In genomic region chr15:84818221-84819131, GRCh38 we compare ENCODE assay signal across 7 cellular contexts. TPM values are rescaled to one million over a fixed set of nuclear protein-coding genes. Genes with fewer than 3 reads are reported as not detected.
DNase-seq lines count a peak whose midpoint lies in the region; ATAC-seq lines count a peak whose summit lies in the region.

No MANE protein-coding gene starts in this region.

- no peaks in the 10 kb centered on the region for H3K9me3 Mint-ChIP-seq in stimulated activated naive B cell treated with anti-CD40 and anti-IgM and Interleukin-4, amounts not matched to agents 10 μg/mL and 1 μg/mL and 100 μg/mL, for 72 hours
- no peaks in the 10 kb centered on the region for H3K9me3 Mint-ChIP-seq in activated naive CD4-positive, alpha-beta T cell treated with anti-CD3 and anti-CD28 coated beads, Interleukin-2, amount 50 U/mL, for 72 hours

- peak overlapping the region; percentile 21 for H3K27ac ChIP-seq in KOPT-K1 (ENCODE audit: low read depth, low read length, poor library complexity, severe bottlenecking)
- H3K27ac ChIP-seq in angular gyrus (ENCODE audit: low read depth, low read length): peak overlapping the region; percentile 34

- no peaks in the 10 kb centered on the region for H3K9me3 ChIP-seq in KOPT-K1 (ENCODE audit: insufficient read depth, low read length, poor library complexity, severe bottlenecking)

- H3K36me3 Mint-ChIP-seq in stimulated activated naive B cell treated with anti-CD40 and anti-IgM and Interleukin-4, amounts not matched to agents 10 μg/mL and 1 μg/mL and 100 μg/mL, for 72 hours: peaks cover 0 to 7% of the 10 kb centered on the region in 2 donors
- no peaks in the 10 kb centered on the region for H3K36me3 Mint-ChIP-seq in activated naive CD4-positive, alpha-beta T cell treated with anti-CD3 and anti-CD28 coated beads, Interleukin-2, amount 50 U/mL, for 72 hours

- no peak overlapping the region for H3K4me3 Mint-ChIP-seq in stimulated activated naive B cell treated with anti-CD40 and anti-IgM and Interleukin-4, amounts not matched to agents 10 μg/mL and 1 μg/mL and 100 μg/mL, for 72 hours

- DNase-seq in iPS-NIHi7 (ENCODE audit: extremely low spot score): peak; percentile 72
- no peak for DNase-seq in stimulated activated naive B cell treated with anti-CD40 and anti-IgM and Interleukin-4, amounts not matched to agents 10 μg/mL and 1 μg/mL and 100 μg/mL, for 72 hours
- DNase-seq in NCI-H2171 (lab: John Stamatoyannopoulos, UW): no peak
- no peak for DNase-seq in activated naive CD4-positive, alpha-beta T cell treated with anti-CD3 and anti-CD28 coated beads, Interleukin-2, amount 50 U/mL, for 72 hours (ENCODE audit: low spot score in 2 of 2)
- DNase-seq in DMS153 (lab: John Stamatoyannopoulos, UW): no peak

- no peaks in the 10 kb centered on the region for H3K36me3 ChIP-seq in KOPT-K1 (ENCODE audit: insufficient read depth, low read length)

- no peak for ATAC-seq in stimulated activated naive B cell treated with anti-CD40 and anti-IgM and Interleukin-4, amounts not matched to agents 10 μg/mL and 1 μg/mL and 100 μg/mL, for 72 hours (replicated peaks)
- no peak for ATAC-seq in activated naive CD4-positive, alpha-beta T cell treated with anti-CD3 and anti-CD28 coated beads, Interleukin-2, amount 50 U/mL, for 72 hours

- peaks cover 6 to 10% of the 10 kb centered on the region in 2 donors for H3K4me1 Mint-ChIP-seq in stimulated activated naive B cell treated with anti-CD40 and anti-IgM and Interleukin-4, amounts not matched to agents 10 μg/mL and 1 μg/mL and 100 μg/mL, for 72 hours

- peak overlapping the region; percentile 33 for H3K27ac Mint-ChIP-seq in stimulated activated naive B cell treated with anti-CD40 and anti-IgM and Interleukin-4, amounts not matched to agents 10 μg/mL and 1 μg/mL and 100 μg/mL, for 72 hours
- peak overlapping the region in 1 of 2 donors; percentile 81 for H3K27ac Mint-ChIP-seq in activated naive CD4-positive, alpha-beta T cell treated with anti-CD3 and anti-CD28 coated beads, Interleukin-2, amount 50 U/mL, for 72 hours

- peaks cover 22 to 27% of the 10 kb centered on the region in 2 donors for H3K27me3 Mint-ChIP-seq in stimulated activated naive B cell treated with anti-CD40 and anti-IgM and Interleukin-4, amounts not matched to agents 10 μg/mL and 1 μg/mL and 100 μg/mL, for 72 hours

RNA-seq across cellular contexts. Expression of gene ALPK3, which starts 1.3 kb away (rescaled TPM):
- under 1 TPM; 0.07 to 0.54 TPM for total RNA-seq in activated naive CD4-positive, alpha-beta T cell treated with anti-CD3 and anti-CD28 coated beads, Interleukin-2, amount 50 U/mL, for 72 hours
